ENCODE assay signal across 9 cellular contexts in the genomic region with DNA sequence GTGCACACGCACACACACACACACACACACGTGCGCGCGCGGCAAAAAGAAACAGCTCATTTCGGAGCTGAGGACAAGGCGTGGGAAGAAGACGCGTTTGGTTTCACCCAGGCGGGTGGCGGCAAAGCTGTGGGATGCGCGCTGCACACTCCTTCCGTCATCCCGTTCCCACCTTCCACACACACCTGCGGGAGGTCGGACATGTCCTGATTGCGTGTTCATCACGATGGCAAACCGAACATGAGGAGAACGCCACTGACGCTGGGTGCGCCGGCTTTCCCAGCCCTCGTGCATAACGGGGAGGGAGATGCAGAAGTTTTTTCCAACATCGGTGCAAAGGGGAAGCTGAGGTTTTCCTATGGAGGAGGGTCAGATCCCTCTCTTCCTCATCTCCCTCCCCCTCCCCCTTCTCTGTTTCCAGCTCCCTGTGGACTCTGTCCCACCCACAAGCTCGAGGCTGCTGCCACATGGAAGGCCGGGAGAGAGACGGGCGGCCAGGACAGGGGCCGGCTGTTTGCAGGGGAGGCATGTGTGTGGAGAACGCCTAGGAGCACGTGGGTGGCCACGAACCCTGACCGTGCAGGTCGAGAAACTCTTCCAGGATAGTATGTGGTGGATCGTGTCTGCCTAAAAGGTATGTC. TPM values are rescaled to one million over a fixed set of nuclear protein-coding genes. Genes with fewer than 3 reads are reported as not detected.
DNase-seq lines count a peak whose midpoint lies in the region; ATAC-seq and TF ChIP-seq lines count a peak whose summit lies in the region.
"Had no signal": no experiment of that assay in that cellular context is flagged by ENCODE, and none has a peak within 500 bp of the region (broad histone marks: within the 10 kb centered on the region; RNA-seq: fewer than 3 reads in every experiment).

No MANE protein-coding gene starts in this region.

- H3K36me3 Mint-ChIP-seq in CD14-positive monocyte (peaks cover 49 to 52% of the 10 kb centered on the region in 2 donors), IgD-negative memory B cell (no peaks in the 10 kb centered on the region), naive B cell (peaks cover 0 to 4% of the 10 kb centered on the region in 2 donors)
- peaks cover 38% of the 10 kb centered on the region for H3K36me3 Mint-ChIP-seq in central memory CD8-positive, alpha-beta T cell (ENCODE audit: insufficient read depth)

- intact Hi-C loops in CD14-positive monocyte (cut with micrococcal nuclease), result loop anchor here (1.0 to 5.0 kb wide), 3 partner anchors 11 to 620 kb away; no protein-coding TSS in a partner anchor

- no peak for TF ChIP-seq CTCF in CD14-positive monocyte (IDR thresholded peaks at IDR 0.05)

- peak overlapping the region; percentile 71 to 76 for H3K4me3 Mint-ChIP-seq in CD14-positive monocyte
- peak overlapping the region in 1 of 4 donors; percentile 25 for H3K4me3 Mint-ChIP-seq in IgD-negative memory B cell
- H3K4me3 Mint-ChIP-seq in central memory CD8-positive, alpha-beta T cell, result peak overlapping the region; percentile 55
- H3K4me3 Mint-ChIP-seq in naive B cell, result peak overlapping the region in 4 of 8 donors; percentile 31 to 60 (median 46)

- ATAC-seq in central memory CD8-positive, alpha-beta T cell (replicated peaks; ENCODE audit: extremely low read depth, poor library complexity, severe bottlenecking), result no peak
- no peak for ATAC-seq in naive B cell (ENCODE audit: low read depth in 2 of 2)
- no peak for ATAC-seq in HG03565 (IDR thresholded peaks at IDR 0.05; ENCODE audit: unreplicated experiment)

- H3K9me3 Mint-ChIP-seq in CD14-positive monocyte, result no peaks in the 10 kb centered on the region
- no peaks in the 10 kb centered on the region for H3K9me3 Mint-ChIP-seq in IgD-negative memory B cell
- no peaks in the 10 kb centered on the region for H3K9me3 Mint-ChIP-seq in central memory CD8-positive, alpha-beta T cell
- no peaks in the 10 kb centered on the region for H3K9me3 Mint-ChIP-seq in naive B cell

- DNase-seq in CD14-positive monocyte (ENCODE audit: low spot score), result peak; percentile 54
- DNase-seq in central memory CD8-positive, alpha-beta T cell (ENCODE audit: low spot score in 2 of 2), result no peak
- no peak for DNase-seq in naive B cell
- no peak for DNase-seq in HuH-7 (ENCODE audit: low spot score)
- DNase-seq in GM03348 (ENCODE audit: low spot score), result no peak
- DNase-seq in nucleus accumbens (lab: John Stamatoyannopoulos, UW), result no peak
- DNase-seq: stimulated activated CD4-positive, alpha-beta T cell treated with anti-CD3 and anti-CD28 coated beads, Interleukin-1b, Interleukin-23, amount 100 ng/mL, for 48 hours had no signal

- peak overlapping the region; percentile 96 to 99 (median 98) for H3K27ac Mint-ChIP-seq in CD14-positive monocyte
- H3K27ac Mint-ChIP-seq in IgD-negative memory B cell, result peak overlapping the region in 2 of 3 donors; percentile 9 to 23
- H3K27ac Mint-ChIP-seq in central memory CD8-positive, alpha-beta T cell (ENCODE audit: low read depth), result peak overlapping the region; percentile 71
- H3K27ac Mint-ChIP-seq in naive B cell, result peak overlapping the region in 5 of 6 donors; percentile 11 to 71 (median 39)

- peaks cover 93% of the 10 kb centered on the region for H3K4me1 Mint-ChIP-seq in CD14-positive monocyte
- H3K4me1 Mint-ChIP-seq in IgD-negative memory B cell, result peaks cover 29 to 34% (median 32%) of the 10 kb centered on the region in 3 donors
- peaks cover 97% of the 10 kb centered on the region for H3K4me1 Mint-ChIP-seq in central memory CD8-positive, alpha-beta T cell
- H3K4me1 Mint-ChIP-seq in naive B cell, result peaks cover 51 to 71% (median 68%) of the 10 kb centered on the region in 3 donors

- peaks cover 0 to 4% (median 0%) of the 10 kb centered on the region in 3 donors for H3K27me3 Mint-ChIP-seq in CD14-positive monocyte (ENCODE audit: low read depth in 3 of 3)
- H3K27me3 Mint-ChIP-seq in IgD-negative memory B cell, result no peaks in the 10 kb centered on the region
- no peaks in the 10 kb centered on the region for H3K27me3 Mint-ChIP-seq in central memory CD8-positive, alpha-beta T cell
- no peaks in the 10 kb centered on the region for H3K27me3 Mint-ChIP-seq in naive B cell

RNA-seq across cellular contexts. Expression of gene MBP, which starts 20.3 kb away (rescaled TPM):
- polyA plus RNA-seq in CD14-positive monocyte (10 to 100 TPM; 50.4 to 81.0 TPM), IgD-negative memory B cell (89.4 TPM), naive B cell (ENCODE audit: low read depth in 6 of 6) (10 to 100 TPM; 35.4 to 69.2 (median 66.6) TPM)

Comparison
In these comparisons a context has a peak if more than half of its experiments do, and no peak if none do; other contexts are left out.
1. H3K27ac Mint-ChIP-seq: peak in every context shown above with its lines; median percentile 98 in CD14-positive monocyte; 71 in central memory CD8-positive, alpha-beta T cell; 39 in naive B cell; 16 in IgD-negative memory B cell.